ENCODE assay signal across 15 cellular contexts in genomic region chr11:114358711-114359110, GRCh38. TPM values are rescaled to one million over a fixed set of nuclear protein-coding genes. Genes with fewer than 3 reads are reported as not detected.
DNase-seq lines count a peak whose midpoint lies in the region; FAIRE-seq and TF ChIP-seq lines count a peak whose summit lies in the region.
"Had no signal": no experiment of that assay in that cellular context is flagged by ENCODE, and none has a peak within 500 bp of the region (broad histone marks: within the 10 kb centered on the region; RNA-seq: fewer than 3 reads in every experiment).

No MANE protein-coding gene starts in this region.

- no peak overlapping the region for H2BK20ac ChIP-seq in H1 (ENCODE audit: low read length)

- H3K36me3 ChIP-seq in H1 (ENCODE audit: control insufficient read depth in 2 of 4, insufficient read depth in 4 of 4, low read length in 3 of 4) (no peaks in the 10 kb centered on the region), OCI-LY7 (ENCODE audit: insufficient read depth, low read length) (no peaks in the 10 kb centered on the region)
- H3K36me3 ChIP-seq: stomach had no signal

- FAIRE-seq in RCC 7860 (lab: Jason Lieb, UNC) (no peak), H1 (lab: Jason Lieb, UNC) (no peak), D721Med (lab: Jason Lieb, UNC) (no peak)
- FAIRE-seq: colon had no signal

- TF ChIP-seq CTCF in H1 (IDR thresholded peaks at IDR 0.05; ENCODE audit: control extremely low read depth in 1 of 3, insufficient read depth in 1 of 3, low read depth in 1 of 3, low read length in 3 of 3) = no peak
- no peak for TF ChIP-seq CTCF in D721Med (IDR thresholded peaks at IDR 0.05; ENCODE audit: insufficient read depth, missing control alignments)
- no peak for TF ChIP-seq CTCF in OCI-LY7 (conservative IDR thresholded peaks at IDR 0.05; ENCODE audit: low read length)

- TF ChIP-seq POLR2A in H1 (IDR thresholded peaks at IDR 0.05; ENCODE audit: control extremely low read depth in 1 of 2, low read depth in 2 of 2, low read length in 2 of 2) = no peak

- intact Hi-C loops in OCI-LY7 (cut with micrococcal nuclease; ENCODE audit: unreplicated experiment) = no loop called here

- H3K4me1 ChIP-seq in H1 (replicated peaks in 1 of 4; ENCODE audit: control insufficient read depth in 3 of 4, insufficient read depth in 4 of 4, low read length in 3 of 4) (no peaks in the 10 kb centered on the region), OCI-LY7 (ENCODE audit: insufficient read depth, low read length, poor library complexity, severe bottlenecking) (no peaks in the 10 kb centered on the region)
- H3K4me1 ChIP-seq: stomach had no signal

- no peaks in the 10 kb centered on the region for H3K9me2 ChIP-seq in OCI-LY7 (ENCODE audit: insufficient read depth, low read length)

- no peaks in the 10 kb centered on the region for H3K79me1 ChIP-seq in H1 (ENCODE audit: low read depth, low read length)

- no peak overlapping the region for H3K4ac ChIP-seq in H1 (replicated peaks; ENCODE audit: insufficient read length, low read depth, low read length)

- POLR2A ChIA-PET in H1 (lab: Charles Lee; ENCODE audit: partially characterized antibody) (no interaction called here), OCI-LY7 (lab: Charles Lee) (no interaction called here)

- no peaks in the 10 kb centered on the region for H3K27me3 ChIP-seq in H1 (replicated peaks in 1 of 4; ENCODE audit: control insufficient read depth in 3 of 4, extremely low read depth in 1 of 4, insufficient read depth in 3 of 4, low read length in 3 of 4)
- H3K27me3 ChIP-seq: stomach had no signal

- H3K79me2 ChIP-seq in H1 (ENCODE audit: control insufficient read depth in 1 of 2, insufficient read depth in 2 of 2, low read length in 2 of 2) (no peaks in the 10 kb centered on the region), OCI-LY7 (ENCODE audit: insufficient read depth, low read depth, low read length) (no peaks in the 10 kb centered on the region)

- H2BK12ac ChIP-seq in H1 (ENCODE audit: low read depth, low read length) = no peak overlapping the region

- H4K20me1 ChIP-seq in H1 (replicated peaks in 1 of 2; ENCODE audit: control insufficient read depth in 1 of 2, insufficient read depth in 2 of 2, low read length in 2 of 2) (no peaks in the 10 kb centered on the region), OCI-LY7 (ENCODE audit: insufficient read depth, low read length) (no peaks in the 10 kb centered on the region)

- TF ChIP-seq EP300 in H1 (IDR thresholded peaks at IDR 0.05; ENCODE audit: borderline replicate concordance in 1 of 2, low read depth in 2 of 2, low read length in 2 of 2) = no peak

- H3K23ac ChIP-seq in H1 (ENCODE audit: insufficient read length) = no peak overlapping the region

- H3K9ac ChIP-seq in H1 (replicated peaks in 1 of 4; ENCODE audit: extremely low read depth in 1 of 4, low read depth in 3 of 4, low read length in 3 of 4) = no peak overlapping the region

- CTCF ChIA-PET in H1 (lab: Charles Lee; ENCODE audit: partially characterized antibody) (interaction anchor here (0.8 to 1.4 kb wide), 2 partner anchors 12 to 18 kb away, joined by 5 read pairs; no protein-coding TSS in a partner anchor), OCI-LY7 (lab: Charles Lee; ENCODE audit: unreplicated experiment) (no interaction called here)

- H3K23me2 ChIP-seq in H1 (ENCODE audit: low read depth, low read length) = no peaks in the 10 kb centered on the region

- no peak overlapping the region for H3K18ac ChIP-seq in H1 (ENCODE audit: extremely low read depth, low read length)

- H3K27ac ChIP-seq in H1 (ENCODE audit: low read depth, low read length) = no peak overlapping the region
- no peak overlapping the region for H3K27ac ChIP-seq in OCI-LY7 (ENCODE audit: low read depth, low read length, poor library complexity, severe bottlenecking)
- H3K27ac ChIP-seq: HL-60, stomach had no signal

- H2AFZ ChIP-seq in H1 (ENCODE audit: low read length) (0 out of 2 replicates have a peak overlapping the region, but pooled peaks have one; percentile 58), OCI-LY7 (ENCODE audit: low read length) (no peak overlapping the region)

- H3K9me3 ChIP-seq in H1 (ENCODE audit: insufficient read depth in 2 of 2, low read depth in 1 of 2, low read length in 1 of 2) (no peaks in the 10 kb centered on the region; a peak in 1 of 4 replicates), OCI-LY7 (ENCODE audit: low read length) (no peaks in the 10 kb centered on the region)
- H3K9me3 ChIP-seq: stomach had no signal

- DNase-seq in NCI-H2196 (lab: John Stamatoyannopoulos, UW; ENCODE audit: unreplicated experiment) (peak; percentile 14), NCI-H2196 treated with DMSO at 0.1 percent for 48 hours (lab: John Stamatoyannopoulos, UW; ENCODE audit: unreplicated experiment) (no peak), RCC 7860 (ENCODE audit: low spot score) (peak; percentile 48), H1 (ENCODE audit: low read depth in 1 of 2, low spot score in 2 of 2) (no peak), renal cortical epithelial cell (ENCODE audit: low read depth) (peak; percentile 43), HuH-7.5 (ENCODE audit: low spot score) (no peak), D721Med (ENCODE audit: insufficient read length, low spot score) (no peak), OCI-LY7 (ENCODE audit: low spot score) (no peak)
- DNase-seq: activated CD4-positive, alpha-beta T cell treated with anti-CD3 and anti-CD28 coated beads, Interleukin-2, amount 10 ng/mL, durations not matched to agents 24 days and 14 days; activated T-cell treated with anti-CD3 and anti-CD28 coated beads, Interleukin-2, amount 50 U/mL, for 24 hours; NCI-H2081; nucleus accumbens; stomach had no signal

- no peak overlapping the region for H2AK5ac ChIP-seq in H1 (ENCODE audit: low read depth, low read length)

- no peak overlapping the region for H2BK5ac ChIP-seq in H1 (ENCODE audit: low read depth, low read length)

- H4K5ac ChIP-seq in H1 (ENCODE audit: insufficient read length, low read depth, low read length) = no peak overlapping the region

- H4K91ac ChIP-seq in H1 (replicated peaks; ENCODE audit: insufficient read length, low read length) = no peak overlapping the region

- no peak overlapping the region for H2BK120ac ChIP-seq in H1 (replicated peaks; ENCODE audit: low read depth, low read length)

- no peak overlapping the region for H3K56ac ChIP-seq in H1 (replicated peaks; ENCODE audit: insufficient read length, low read depth, low read length)

- 88% methylated on average over 1 of the region's 1 CpG; no CpG with 5 or more reads in 1 of the 2 experiments for WGBS in H1 (ENCODE audit: extremely low coverage in 1 of 2, insufficient coverage in 1 of 2, insufficient read length in 1 of 2, insufficient replicate concordance in 2 of 2, low coverage in 1 of 2, low lambda C conversion rate in 2 of 2, missing lambda C conversion rate in 1 of 2), 2 experiments

- no TSS peak for BruUV-seq in OCI-LY7 (replicated peaks; lab: Mats Ljungman, UMichigan)

- no peak overlapping the region for H2BK15ac ChIP-seq in H1 (ENCODE audit: low read length)

- H3K4me2 ChIP-seq in H1 (ENCODE audit: insufficient read depth in 1 of 2, low read depth in 2 of 2, low read length in 2 of 2) = no peak overlapping the region
- H3K4me2 ChIP-seq in OCI-LY7 (ENCODE audit: low read length) = no peak overlapping the region

- H3K14ac ChIP-seq in H1 (ENCODE audit: insufficient read length) = no peak overlapping the region

- H4K8ac ChIP-seq in H1 (ENCODE audit: extremely low read depth, insufficient read depth, low read length) = no peak overlapping the region

- H3K4me3 ChIP-seq in H1 (ENCODE audit: extremely low read depth in 1 of 4, insufficient read depth in 2 of 4, low read depth in 3 of 4, low read length in 4 of 4) = no peak overlapping the region
- H3K4me3 ChIP-seq in OCI-LY7 (ENCODE audit: low read depth, low read length, poor library complexity, severe bottlenecking) = no peak overlapping the region
- H3K4me3 ChIP-seq: stomach had no signal

- no peak for TF ChIP-seq RAD21 in H1 (IDR thresholded peaks at IDR 0.05 in 1 of 2, conservative IDR thresholded peaks at IDR 0.05 in 1 of 2; ENCODE audit: low read depth in 2 of 2, low read length in 2 of 2)

TF ChIP-seq in H1, 55 proteins besides CTCF, POLR2A, EP300 and RAD21 (continues in another document):
- TF ChIP-seq ASH2L (IDR thresholded peaks at IDR 0.05; ENCODE audit: low read length) = no peak
- no peak for TF ChIP-seq CBX8 (IDR thresholded peaks at IDR 0.05; ENCODE audit: borderline replicate concordance, low read depth, low read length)
- TF ChIP-seq JUND (IDR thresholded peaks at IDR 0.05; ENCODE audit: low read length) = no peak
- no peak for TF ChIP-seq RBBP5 (IDR thresholded peaks at IDR 0.05; ENCODE audit: borderline replicate concordance, low read depth, low read length)

RNA-seq across cellular contexts. Expression of gene C11orf71, which starts 41.6 kb away (rescaled TPM):
- total RNA-seq in H1 (2021; fragmentation: NEBNext Ultra II Directional; extraction: Animal tissue kit (Norgen Biotek cat#: 25700)) = 5.4 and 5.8 TPM in 2 replicates
- polyA plus RNA-seq in H1 (2011; rRNA removed) = 8.7 and 13.4 TPM in 2 replicates
- polyA plus RNA-seq in H1 (2011; cell fraction: cytosol; rRNA removed) = 9.3 TPM
- 9.2 TPM for polyA plus RNA-seq in H1 (2011; cell fraction: nucleus; rRNA removed)
- polyA plus RNA-seq in H1 (2012, experiment 1 of 2) = 3.5 to 4.8 TPM (median 3.7 TPM) in 4 replicates
- 2.1 TPM for polyA plus RNA-seq in H1 (2012, experiment 2 of 2)
- 6.7 TPM for polyA plus RNA-seq in H1 (2013, experiment 1 of 2)
- 5.9 TPM for polyA plus RNA-seq in H1 (2013, experiment 2 of 2)
- polyA minus RNA-seq in H1 (2011; rRNA and poly(A)+ RNA removed) = 5.9 and 6.0 TPM in 2 replicates
- polyA minus RNA-seq in H1 (2011; cell fraction: cytosol; rRNA and poly(A)+ RNA removed) = 5.1 TPM
- 11.4 TPM for polyA minus RNA-seq in H1 (2011; cell fraction: nucleus; rRNA and poly(A)+ RNA removed)
- total RNA-seq in renal cortical epithelial cell = 0.52 and 3.1 TPM in 2 replicates
- total RNA-seq in OCI-LY7 (2014; rRNA removed; shearing (Covaris generic)) = 13.5 and 28.7 TPM in 2 replicates
- 12.8 and 13.2 TPM in 2 replicates for total RNA-seq in OCI-LY7 (2022)

RNA-seq across cellular contexts. Expression of gene RBM7, which starts 41.8 kb away (rescaled TPM):
- 45.7 and 48.3 TPM in 2 replicates for total RNA-seq in H1 (2021; fragmentation: NEBNext Ultra II Directional; extraction: Animal tissue kit (Norgen Biotek cat#: 25700))
- 11.1 and 18.0 TPM in 2 replicates for polyA plus RNA-seq in H1 (2011; rRNA removed)
- 18.0 TPM for polyA plus RNA-seq in H1 (2011; cell fraction: cytosol; rRNA removed)
- polyA plus RNA-seq in H1 (2011; cell fraction: nucleus; rRNA removed) = 11.6 TPM
- 32.5 to 47.5 TPM (median 37.4 TPM) in 4 replicates for polyA plus RNA-seq in H1 (2012, experiment 1 of 2)
- 4.5 TPM for polyA plus RNA-seq in H1 (2012, experiment 2 of 2)
- 36.8 TPM for polyA plus RNA-seq in H1 (2013, experiment 1 of 2)
- polyA plus RNA-seq in H1 (2013, experiment 2 of 2) = 37.6 TPM
- 76.7 and 127 TPM in 2 replicates for polyA minus RNA-seq in H1 (2011; rRNA and poly(A)+ RNA removed)
- 38.1 TPM for polyA minus RNA-seq in H1 (2011; cell fraction: cytosol; rRNA and poly(A)+ RNA removed)
- polyA minus RNA-seq in H1 (2011; cell fraction: nucleus; rRNA and poly(A)+ RNA removed) = 48.4 TPM
- total RNA-seq in renal cortical epithelial cell = 60.6 and 81.1 TPM in 2 replicates
- 21.3 and 28.6 TPM in 2 replicates for total RNA-seq in OCI-LY7 (2014; rRNA removed; shearing (Covaris generic))
- 26.3 and 28.6 TPM in 2 replicates for total RNA-seq in OCI-LY7 (2022)

Comparison
In these comparisons a context has a peak if more than half of its experiments do, and no peak if none do; other contexts are left out.
1. DNase-seq: peak in NCI-H2196 (single experiment), RCC 7860 (single experiment) and renal cortical epithelial cell (single experiment); none in NCI-H2196 treated with DMSO at 0.1 percent for 48 hours (single experiment), H1 (0 of 2), HuH-7.5 (single experiment), D721Med (single experiment) and OCI-LY7 (single experiment).